26 cellular contexts compared by ENCODE assay signal in genomic region chr13:33383724-33384577, GRCh38.
DNase-seq lines count a peak whose midpoint lies in the region; ATAC-seq, FAIRE-seq and TF ChIP-seq lines count a peak whose summit lies in the region.
"Had no signal": no experiment of that assay in that cellular context is flagged by ENCODE, and none has a peak within 500 bp of the region (broad histone marks: within the 10 kb centered on the region; RNA-seq: fewer than 3 reads in every experiment).

No MANE protein-coding gene starts in this region.

- WGBS in small intestine, 3 donors, result 29 to 58% (median 40%) methylated on average over 12 of the region's 12 CpGs

- no peaks in the 10 kb centered on the region for H3K36me3 ChIP-seq in left lung
- no peaks in the 10 kb centered on the region for H3K36me3 ChIP-seq in small intestine (ENCODE audit: control insufficient read depth in 2 of 2, insufficient read depth in 2 of 2, low read length in 2 of 2)
- H3K36me3 ChIP-seq: Peyer's patch, SJCRH30 had no signal

- no peak for FAIRE-seq in small intestine (lab: Jason Lieb, UNC)
- FAIRE-seq: HTR-8/SVneo had no signal

- TF ChIP-seq CTCF in GM12865 (IDR thresholded peaks at IDR 0.05; ENCODE audit: insufficient read depth, low read depth, low read length, missing control alignments), result no peak
- TF ChIP-seq CTCF in left lung (IDR thresholded peaks at IDR 0.05), result no peak

- ATAC-seq in left lung (peak; percentile 70), GM18520 (IDR thresholded peaks at IDR 0.05; ENCODE audit: unreplicated experiment) (no peak)
- ATAC-seq: activated T-cell treated with anti-CD3 and anti-CD28 coated beads, Interleukin-2, amount 50 U/mL, for 72 hours; psoas muscle had no signal

- H3K27me3 ChIP-seq in left lung (no peaks in the 10 kb centered on the region), small intestine (ENCODE audit: control insufficient read depth in 2 of 2, insufficient read depth in 2 of 2, low read length in 2 of 2) (no peaks in the 10 kb centered on the region)
- H3K27me3 ChIP-seq: Peyer's patch, SJCRH30 had no signal

- H3K4me1 ChIP-seq in left lung (no peaks in the 10 kb centered on the region), small intestine (ENCODE audit: control insufficient read depth in 2 of 2, insufficient read depth in 1 of 2, low read depth in 1 of 2, low read length in 1 of 2) (peaks cover 0 to 2% of the 10 kb centered on the region in 2 donors)
- H3K4me1 ChIP-seq: Peyer's patch, psoas muscle, SJCRH30 had no signal

- H3K9me3 ChIP-seq in left lung (no peaks in the 10 kb centered on the region), small intestine (ENCODE audit: control insufficient read depth, low read depth) (no peaks in the 10 kb centered on the region)
- H3K9me3 ChIP-seq: Peyer's patch, psoas muscle, SJCRH30 had no signal

- intact Hi-C loops in left lung (cut with DNase I), result no loop called here

- DNase-seq in GM12865 (ENCODE audit: low read depth) (peak; percentile 28), NCI-H187 (lab: John Stamatoyannopoulos, UW) (peak; percentile 42 to 58), left lung (no peak), small intestine (peak; percentile 22), midbrain (lab: John Stamatoyannopoulos, UW) (no peak), globus pallidus (ENCODE audit: low spot score) (no peak)
- DNase-seq: activated B cell treated with CpG ODN at 0.5 μM for 24 hours; activated CD4-positive, alpha-beta T cell treated with anti-CD3 and anti-CD28 coated beads, Interleukin-2, amount 50 U/mL, for 4 hours; activated naive CD4-positive, alpha-beta T cell; activated T-cell treated with anti-CD3 and anti-CD28 coated beads, Interleukin-2, amount 50 U/mL, for 72 hours; C1 segment of cervical spinal cord; COR-L47; KG1; MM.1S; NCI-H146; NCI-H2171 treated with DMSO at 0.1 percent for 48 hours; NCI-H524 treated with DMSO at 0.1 percent for 48 hours; Peyer's patch; psoas muscle; SJCRH30; stimulated activated CD4-positive, alpha-beta T cell treated with anti-CD3 and anti-CD28 coated beads, Interleukin-2, amount 100 ng/mL, for 24 hours; T1000 had no signal

- no peak overlapping the region for H3K27ac ChIP-seq in left lung
- no peak overlapping the region for H3K27ac ChIP-seq in small intestine (ENCODE audit: low read depth in 1 of 2, low read length in 1 of 2)
- H3K27ac ChIP-seq: Peyer's patch, psoas muscle, SJCRH30, skin epidermis had no signal

- H3K4me3 ChIP-seq in GM12865 (ENCODE audit: low read depth, low read length), result no peak overlapping the region
- H3K4me3 ChIP-seq in left lung, result no peak overlapping the region
- no peak overlapping the region for H3K4me3 ChIP-seq in small intestine (ENCODE audit: low read depth in 1 of 2, low read length in 2 of 2)
- H3K4me3 ChIP-seq: lung, Peyer's patch, psoas muscle, SJCRH30, skin epidermis had no signal

Comparison
In these comparisons a context has a peak if more than half of its experiments do, and no peak if none do; other contexts are left out.
1. DNase-seq: peak in GM12865 (single experiment), NCI-H187 (2 of 2) and small intestine (single experiment); none in left lung (0 of 2), midbrain (single experiment) and globus pallidus (single experiment).